18 cellular contexts compared by ENCODE assay signal in the genomic region with DNA sequence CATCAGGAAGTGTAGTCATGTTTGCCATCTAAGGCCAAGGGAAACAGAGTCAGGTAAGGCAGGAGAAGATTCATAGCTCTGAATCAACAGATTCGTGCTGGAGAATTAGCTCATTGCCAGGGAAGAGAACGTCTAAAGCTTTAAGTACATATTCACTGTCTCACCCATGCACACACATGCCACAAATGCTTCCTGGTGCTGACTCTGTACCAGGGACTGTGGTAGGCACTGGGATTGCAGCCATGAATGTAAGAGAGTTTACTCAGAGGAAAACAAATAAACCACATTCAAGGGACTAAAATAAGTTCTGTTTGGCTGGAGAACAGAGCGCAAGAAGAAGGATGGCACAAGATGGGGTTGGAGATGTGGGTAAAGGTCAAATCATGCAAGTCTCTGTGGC.
DNase-seq lines count a peak whose midpoint lies in the region; ATAC-seq and TF ChIP-seq lines count a peak whose summit lies in the region.
"Had no signal": no experiment of that assay in that cellular context is flagged by ENCODE, and none has a peak within 500 bp of the region (broad histone marks: within the 10 kb centered on the region; RNA-seq: fewer than 3 reads in every experiment).

No MANE protein-coding gene starts in this region.

- H3K9me3 Mint-ChIP-seq in activated CD4-positive, alpha-beta T cell treated with anti-CD3 and anti-CD28 coated beads, Interleukin-2, amount 10 ng/mL, durations not matched to agents 24 days and 14 days, result no peaks in the 10 kb centered on the region
- H3K9me3 Mint-ChIP-seq: activated naive CD4-positive, alpha-beta T cell treated with anti-CD3 and anti-CD28 coated beads, Interleukin-2, amount 50 U/mL, for 24 hours; CD4-positive, CD25-positive, alpha-beta regulatory T cell had no signal

- H3K4me3 Mint-ChIP-seq in activated CD4-positive, alpha-beta T cell treated with anti-CD3 and anti-CD28 coated beads, Interleukin-2, amount 10 ng/mL, durations not matched to agents 24 days and 14 days, result no peak overlapping the region
- H3K4me3 Mint-ChIP-seq: activated naive CD4-positive, alpha-beta T cell treated with anti-CD3 and anti-CD28 coated beads, Interleukin-2, amount 50 U/mL, for 24 hours; CD4-positive, CD25-positive, alpha-beta regulatory T cell; IgD-negative memory B cell; naive thymus-derived CD4-positive, alpha-beta T cell had no signal

- H3K36me3 Mint-ChIP-seq in activated CD4-positive, alpha-beta T cell treated with anti-CD3 and anti-CD28 coated beads, Interleukin-2, amount 10 ng/mL, durations not matched to agents 24 days and 14 days (ENCODE audit: low read depth), result no peaks in the 10 kb centered on the region
- H3K36me3 Mint-ChIP-seq: activated naive CD4-positive, alpha-beta T cell treated with anti-CD3 and anti-CD28 coated beads, Interleukin-2, amount 50 U/mL, for 24 hours; CD4-positive, CD25-positive, alpha-beta regulatory T cell; IgD-negative memory B cell; naive thymus-derived CD4-positive, alpha-beta T cell had no signal

- H3K27me3 ChIP-seq in transverse colon (no peaks in the 10 kb centered on the region), heart right ventricle (peaks cover 0 to 1% (median 0%) of the 10 kb centered on the region in 7 donors)
- H3K27me3 ChIP-seq: heart left ventricle had no signal

- TF ChIP-seq CTCF in fibroblast of mammary gland (conservative IDR thresholded peaks at IDR 0.05; ENCODE audit: control insufficient read depth, insufficient read depth, low read depth, low read length) (peak; percentile 1), transverse colon (IDR thresholded peaks at IDR 0.05) (peak in 3 of 5 experiments; percentile 18 to 43 (median 24)), heart right ventricle (IDR thresholded peaks at IDR 0.05) (no peak)

- H3K36me3 ChIP-seq in transverse colon, result no peaks in the 10 kb centered on the region
- no peaks in the 10 kb centered on the region for H3K36me3 ChIP-seq in heart right ventricle
- H3K36me3 ChIP-seq: heart left ventricle, thoracic aorta had no signal

- no peak for TF ChIP-seq POLR2A in transverse colon (IDR thresholded peaks at IDR 0.05)

- WGBS in transverse colon (ENCODE audit: low coverage in 1 of 2), 2 donors, result 44 to 70% methylated on average over 1 to 3 of the region's 3 CpGs
- 65 to 68% methylated on average over 3 of the region's 3 CpGs for WGBS in heart right ventricle, 2 donors

- no peak overlapping the region for H3K4me3 ChIP-seq in fibroblast of mammary gland (ENCODE audit: control insufficient read depth, low read depth, low read length)
- no peak overlapping the region for H3K4me3 ChIP-seq in transverse colon
- H3K4me3 ChIP-seq in heart right ventricle, result no peak overlapping the region
- H3K4me3 ChIP-seq: heart left ventricle, thoracic aorta had no signal

- no peak for TF ChIP-seq EP300 in transverse colon (IDR thresholded peaks at IDR 0.05; ENCODE audit: low read depth)

- H3K4me1 ChIP-seq in transverse colon (peaks cover 0 to 25% (median 6%) of the 10 kb centered on the region in 4 donors), heart right ventricle (peaks cover 0 to 4% (median 0%) of the 10 kb centered on the region in 9 donors)

- H3K4me1 Mint-ChIP-seq in activated CD4-positive, alpha-beta T cell treated with anti-CD3 and anti-CD28 coated beads, Interleukin-2, amount 10 ng/mL, durations not matched to agents 24 days and 14 days, result no peaks in the 10 kb centered on the region
- H3K4me1 Mint-ChIP-seq: activated naive CD4-positive, alpha-beta T cell treated with anti-CD3 and anti-CD28 coated beads, Interleukin-2, amount 50 U/mL, for 24 hours; CD4-positive, CD25-positive, alpha-beta regulatory T cell; naive thymus-derived CD4-positive, alpha-beta T cell had no signal

- in situ Hi-C loops in transverse colon (cut with MboI; ENCODE audit: low pct_ligation_motif_present in 1 of 4, low pct_unique_long_range_greater_than_20kb in 1 of 4, low sequenced_read_pairs in 3 of 4), result no loop called here

- DNase-seq in ELR (ENCODE audit: low read depth) (peak; percentile 12), NCI-H2196 treated with DMSO at 0.1 percent for 48 hours (lab: John Stamatoyannopoulos, UW; ENCODE audit: unreplicated experiment) (peak; percentile 3), fibroblast of mammary gland (ENCODE audit: low read depth) (peak; percentile 38), transverse colon (peak; percentile 18), heart right ventricle (no peak)
- DNase-seq in activated CD4-positive, alpha-beta T cell treated with anti-CD3 and anti-CD28 coated beads, Interleukin-2, amount 10 ng/mL, durations not matched to agents 24 days and 14 days, result no peak
- DNase-seq: CD4-positive, CD25-positive, alpha-beta regulatory T cell; central memory CD4-positive, alpha-beta T cell; GF-D8; heart left ventricle; naive thymus-derived CD4-positive, alpha-beta T cell; NCI-H1436; NCI-H524; stimulated activated CD4-positive, alpha-beta T cell treated with anti-CD3 and anti-CD28 coated beads, Interleukin-1b, Interleukin-23, amount 100 ng/mL, for 48 hours had no signal

- ATAC-seq in heart right ventricle, result no peak
- ATAC-seq in HG02571 (IDR thresholded peaks at IDR 0.05; ENCODE audit: unreplicated experiment), result no peak
- ATAC-seq: naive thymus-derived CD4-positive, alpha-beta T cell had no signal

- H3K27ac ChIP-seq in transverse colon (peak overlapping the region in 1 of 4 donors; percentile 9), heart right ventricle (no peak overlapping the region)
- H3K27ac ChIP-seq: heart left ventricle, thoracic aorta had no signal

- H3K27me3 Mint-ChIP-seq in activated CD4-positive, alpha-beta T cell treated with anti-CD3 and anti-CD28 coated beads, Interleukin-2, amount 10 ng/mL, durations not matched to agents 24 days and 14 days, result peaks cover 3% of the 10 kb centered on the region

- no peaks in the 10 kb centered on the region for H3K9me3 ChIP-seq in transverse colon
- no peaks in the 10 kb centered on the region for H3K9me3 ChIP-seq in heart right ventricle
- H3K9me3 ChIP-seq: heart left ventricle, thoracic aorta had no signal

- intact Hi-C loops in transverse colon (cut with DNase I; ENCODE audit: low total_unique reads), result no loop called here
- intact Hi-C loops in heart right ventricle (cut with DNase I), result no loop called here
- intact Hi-C loops in activated CD4-positive, alpha-beta T cell treated with anti-CD3 and anti-CD28 coated beads, Interleukin-2, amount 10 ng/mL, durations not matched to agents 24 days and 14 days (cut with micrococcal nuclease), result no loop called here

- H3K27ac Mint-ChIP-seq in activated CD4-positive, alpha-beta T cell treated with anti-CD3 and anti-CD28 coated beads, Interleukin-2, amount 10 ng/mL, durations not matched to agents 24 days and 14 days, result no peak overlapping the region
- H3K27ac Mint-ChIP-seq: activated naive CD4-positive, alpha-beta T cell treated with anti-CD3 and anti-CD28 coated beads, Interleukin-2, amount 50 U/mL, for 24 hours; CD4-positive, CD25-positive, alpha-beta regulatory T cell; IgD-negative memory B cell; naive thymus-derived CD4-positive, alpha-beta T cell had no signal

Comparison
In these comparisons a context has a peak if more than half of its experiments do, and no peak if none do; other contexts are left out.
1. DNase-seq: peak in ELR (single experiment), NCI-H2196 treated with DMSO at 0.1 percent for 48 hours (single experiment), fibroblast of mammary gland (single experiment) and transverse colon (single experiment); none in heart right ventricle (0 of 2) and activated CD4-positive, alpha-beta T cell treated with anti-CD3 and anti-CD28 coated beads, Interleukin-2, amount 10 ng/mL, durations not matched to agents 24 days and 14 days (single experiment).
2. CTCF ChIP-seq: peak in fibroblast of mammary gland (single experiment) and transverse colon (3 of 5); none in heart right ventricle (0 of 9).